ENCODE assay signal across 13 cellular contexts in genomic region chr3:112811150-112811884, GRCh38. TPM values are rescaled to one million over a fixed set of nuclear protein-coding genes. Genes with fewer than 3 reads are reported as not detected.
A peak's percentile ranks its signal among the peaks of the same experiment; 100 is the strongest.
DNase-seq lines count a peak whose midpoint lies in the region; ATAC-seq and TF ChIP-seq lines count a peak whose summit lies in the region.
"Had no signal": no experiment of that assay in that cellular context is flagged by ENCODE, and none has a peak within 500 bp of the region (broad histone marks: within the 10 kb centered on the region; RNA-seq: fewer than 3 reads in every experiment).

No MANE protein-coding gene starts in this region.

- peak overlapping the region in 6 of 11 experiments; percentile 6 to 80 (median 60); a peak in 8 of 22 replicates for H3K4me2 ChIP-seq in BLaER1 treated with 17β-estradiol and CSF1 and Interleukin-3, amounts not matched to agents 10 nM and 100 nM

- H3K4me3 Mint-ChIP-seq in CD8-positive, alpha-beta memory T cell, result no peak overlapping the region

- CTCF ChIA-PET in CD8-positive, alpha-beta memory T cell (lab: Charles Lee), result no interaction called here

- TF ChIP-seq POLR2A in gastrocnemius medialis (IDR thresholded peaks at IDR 0.05), result no peak

- peaks cover 0 to 2% (median 0%) of the 10 kb centered on the region in 3 donors for H3K36me3 Mint-ChIP-seq in CD8-positive, alpha-beta memory T cell

- H3K27me3 ChIP-seq in BLaER1 treated with 17β-estradiol and CSF1 and Interleukin-3, amounts not matched to agents 10 nM and 100 nM, result no peaks in the 10 kb centered on the region
- H3K27me3 ChIP-seq in adipocyte (replicated peaks; ENCODE audit: control insufficient read depth, insufficient read depth, low read length) (no peaks in the 10 kb centered on the region), heart right ventricle (peaks cover 0 to 6% (median 0%) of the 10 kb centered on the region in 7 donors), gastrocnemius medialis (no peaks in the 10 kb centered on the region)
- no peaks in the 10 kb centered on the region for H3K27me3 ChIP-seq in CD8-positive, alpha-beta memory T cell (ENCODE audit: insufficient read depth, low read length, poor library complexity, severe bottlenecking)

- H3K27me3 Mint-ChIP-seq in CD8-positive, alpha-beta memory T cell, result no peaks in the 10 kb centered on the region

- H3K4me1 ChIP-seq in BLaER1 treated with 17β-estradiol and CSF1 and Interleukin-3, amounts not matched to agents 10 nM and 100 nM, result peaks cover 16 to 51% (median 27%) of the 10 kb centered on the region in 10 experiments
- peaks cover 43% of the 10 kb centered on the region for H3K4me1 ChIP-seq in adipocyte (ENCODE audit: control insufficient read depth, insufficient read depth, low read length)
- peaks cover 0 to 47% (median 16%) of the 10 kb centered on the region in 9 donors for H3K4me1 ChIP-seq in heart right ventricle
- H3K4me1 ChIP-seq in gastrocnemius medialis, result peaks cover 0 to 4% of the 10 kb centered on the region in 2 donors
- H3K4me1 ChIP-seq in CD8-positive, alpha-beta memory T cell (ENCODE audit: insufficient read depth, low read length), result no peaks in the 10 kb centered on the region

- intact Hi-C loops in heart right ventricle (cut with DNase I), result loop anchor here in 9 of 10 donors (1.0 to 10.0 kb wide), 9 partner anchors 34 to 229 kb away; partner anchors contain the start of gene CCDC80 (in 6 of the 9)
- intact Hi-C loops in gastrocnemius medialis (cut with DNase I; ENCODE audit: low total_unique reads), result no loop called here

- no peaks in the 10 kb centered on the region for H4K20me1 ChIP-seq in BLaER1 treated with 17β-estradiol and CSF1 and Interleukin-3, amounts not matched to agents 10 nM and 100 nM

- TF ChIP-seq CTCF in heart right ventricle (IDR thresholded peaks at IDR 0.05) (no peak), gastrocnemius medialis (IDR thresholded peaks at IDR 0.05 in 4 of 5, conservative IDR thresholded peaks at IDR 0.05 in 1 of 5) (no peak)

- ATAC-seq in heart right ventricle (peak; percentile 75 to 89 (median 86)), gastrocnemius medialis (peak; percentile 67 to 75)
- no peak for ATAC-seq in stimulated activated naive CD8-positive, alpha-beta T cell treated with anti-CD3 and anti-CD28 coated beads, Interleukin-15, Interleukin-2, amounts not matched to agents 100 U/mL and 50 U/mL, for 24 hours

- DNase-seq in adipocyte (ENCODE audit: low read depth) (peak; percentile 97), heart right ventricle (peak in 1 of 2 donors; percentile 51), gastrocnemius medialis (peak in 1 of 2 donors; percentile 19), HuH-7.5 (ENCODE audit: low spot score) (no peak)
- no peak for DNase-seq in stimulated activated CD4-positive, alpha-beta T cell treated with anti-CD3 and anti-CD28 coated beads, Interleukin-1b, Interleukin-23, amount 100 ng/mL, for 48 hours
- no peak for DNase-seq in CD8-positive, alpha-beta memory T cell
- DNase-seq in stimulated activated naive CD8-positive, alpha-beta T cell treated with anti-CD3 and anti-CD28 coated beads, Interleukin-15, Interleukin-2, amounts not matched to agents 100 U/mL and 50 U/mL, for 24 hours, result no peak
- DNase-seq: activated CD8-positive, alpha-beta memory T cell treated with anti-CD3 and anti-CD28 coated beads, Interleukin-2, amount 50 U/mL, for 48 hours; Calu3; H7; midbrain had no signal

- H3K9me3 Mint-ChIP-seq in CD8-positive, alpha-beta memory T cell, result no peaks in the 10 kb centered on the region

- in situ Hi-C loops in gastrocnemius medialis (cut with MboI; ENCODE audit: low sequenced_read_pairs in 4 of 4), result loop anchor here in 3 of 4 donors (5.0 to 10.0 kb wide), 2 partner anchors 167 to 169 kb away; partner anchors contain the start of gene CCDC80 (in 3 of the 3)

- H3K9ac ChIP-seq in BLaER1 treated with 17β-estradiol and CSF1 and Interleukin-3, amounts not matched to agents 10 nM and 100 nM, result no peak overlapping the region
- peak overlapping the region; percentile 81 for H3K9ac ChIP-seq in adipocyte (ENCODE audit: low read length)

- H3K9me3 ChIP-seq in BLaER1 treated with 17β-estradiol and CSF1 and Interleukin-3, amounts not matched to agents 10 nM and 100 nM (replicated peaks in 1 of 11), result no peaks in the 10 kb centered on the region
- H3K9me3 ChIP-seq in adipocyte (ENCODE audit: control insufficient read depth, low read length) (no peaks in the 10 kb centered on the region), heart right ventricle (no peaks in the 10 kb centered on the region), gastrocnemius medialis (no peaks in the 10 kb centered on the region)
- H3K9me3 ChIP-seq in CD8-positive, alpha-beta memory T cell (ENCODE audit: low read length), result no peaks in the 10 kb centered on the region

- POLR2A ChIA-PET in CD8-positive, alpha-beta memory T cell (lab: Charles Lee), result no interaction called here

- no peak overlapping the region for H3K4me3 ChIP-seq in BLaER1 treated with 17β-estradiol and CSF1 and Interleukin-3, amounts not matched to agents 10 nM and 100 nM
- H3K4me3 ChIP-seq in adipocyte (ENCODE audit: low read length) (peak overlapping the region; percentile 57), heart right ventricle (no peak overlapping the region), gastrocnemius medialis (no peak overlapping the region)
- H3K4me3 ChIP-seq in CD8-positive, alpha-beta memory T cell (ENCODE audit: low read length), result no peak overlapping the region

- peaks cover 16 to 41% (median 32%) of the 10 kb centered on the region in 3 donors for H3K4me1 Mint-ChIP-seq in CD8-positive, alpha-beta memory T cell

- no peaks in the 10 kb centered on the region for H3K36me3 ChIP-seq in BLaER1 treated with 17β-estradiol and CSF1 and Interleukin-3, amounts not matched to agents 10 nM and 100 nM
- no peaks in the 10 kb centered on the region for H3K36me3 ChIP-seq in adipocyte (ENCODE audit: control insufficient read depth, insufficient read depth, low read length, severe bottlenecking)
- no peaks in the 10 kb centered on the region for H3K36me3 ChIP-seq in heart right ventricle
- H3K36me3 ChIP-seq in gastrocnemius medialis, result no peaks in the 10 kb centered on the region
- H3K36me3 ChIP-seq in CD8-positive, alpha-beta memory T cell (ENCODE audit: insufficient read depth, low read length), result no peaks in the 10 kb centered on the region

- H3K27ac ChIP-seq in BLaER1 treated with 17β-estradiol and CSF1 and Interleukin-3, amounts not matched to agents 10 nM and 100 nM, result no peak overlapping the region
- peak overlapping the region in 6 of 10 donors; percentile 29 to 82 (median 72) for H3K27ac ChIP-seq in heart right ventricle
- no peak overlapping the region for H3K27ac ChIP-seq in gastrocnemius medialis
- no peak overlapping the region for H3K27ac ChIP-seq in CD8-positive, alpha-beta memory T cell (ENCODE audit: low read depth, low read length)
- H3K27ac ChIP-seq: HL-60 had no signal

- 44 to 45% methylated on average over 3 of the region's 3 CpGs for WGBS in heart right ventricle, 2 donors

- peak overlapping the region in 2 of 8 donors; percentile 9 to 86 for H3K27ac Mint-ChIP-seq in CD8-positive, alpha-beta memory T cell

RNA-seq across cellular contexts. Expression of gene CD200R1L, which starts 35.3 kb away (rescaled TPM):
- total RNA-seq in heart right ventricle (not detected), gastrocnemius medialis (not detected)
- not detected for polyA plus RNA-seq in heart right ventricle
- not detected for total RNA-seq in CD8-positive, alpha-beta memory T cell
- polyA plus RNA-seq in CD8-positive, alpha-beta memory T cell, result not detected
- total RNA-seq: Calu3, H7 had no signal

Comparison
In these comparisons a context has a peak if more than half of its experiments do, and no peak if none do; other contexts are left out.
1. H3K27ac ChIP-seq: peak in heart right ventricle (6 of 10); none in BLaER1 treated with 17β-estradiol and CSF1 and Interleukin-3, amounts not matched to agents 10 nM and 100 nM (0 of 11), gastrocnemius medialis (0 of 4) and CD8-positive, alpha-beta memory T cell (single experiment).